7 cellular contexts compared by ENCODE assay signal in the genomic region with DNA sequence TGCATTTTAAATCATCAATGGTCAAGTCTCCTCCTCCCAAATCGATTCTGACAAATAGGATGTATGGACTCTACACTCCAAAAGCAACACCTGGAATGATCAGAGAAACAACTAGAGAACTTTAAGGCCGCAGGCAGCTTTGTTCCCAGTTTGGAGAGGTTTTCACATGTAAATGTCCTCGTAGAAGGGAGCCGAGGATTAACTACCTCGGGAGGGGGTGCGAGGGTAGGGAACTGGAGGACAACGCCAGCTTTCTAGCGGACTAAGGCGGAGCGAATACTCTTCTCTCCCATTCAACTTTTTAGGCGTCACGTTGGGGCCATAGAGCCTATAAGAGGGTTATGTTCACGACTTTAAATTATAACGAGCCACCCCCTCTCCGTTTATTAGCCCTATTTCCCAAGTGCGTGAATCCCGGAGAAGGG. TPM values are rescaled to one million over a fixed set of nuclear protein-coding genes. Genes with fewer than 3 reads are reported as not detected.
DNase-seq lines count a peak whose midpoint lies in the region; ATAC-seq and TF ChIP-seq lines count a peak whose summit lies in the region.

No MANE protein-coding gene starts in this region.

- no peaks in the 10 kb centered on the region for H3K27me3 ChIP-seq in adrenal gland
- 0 out of 2 replicates have a peak, but pooled peaks cover 6% of the 10 kb centered on the region for H3K27me3 ChIP-seq in iPS-20b (ENCODE audit: insufficient read depth, low read length)
- H3K27me3 ChIP-seq in smooth muscle cell (ENCODE audit: low read depth), result no peaks in the 10 kb centered on the region

- H3K4me2 ChIP-seq in smooth muscle cell, result peak overlapping the region; percentile 95

- H3F3A ChIP-seq in smooth muscle cell (ENCODE audit: low read depth), result no peaks in the 10 kb centered on the region

- H3K4me3 ChIP-seq in adrenal gland (peak overlapping the region in 3 of 4 donors; percentile 30 to 99 (median 88)), iPS-20b (ENCODE audit: low read length) (peak overlapping the region; percentile 84), smooth muscle cell (peak overlapping the region; percentile 98)

- ATAC-seq in HG03520 (IDR thresholded peaks at IDR 0.05; ENCODE audit: unreplicated experiment), result no peak

- H3K79me2 ChIP-seq in smooth muscle cell (ENCODE audit: low read depth), result peaks cover 59% of the 10 kb centered on the region

- no peaks in the 10 kb centered on the region for H3K9me3 ChIP-seq in KOPT-K1 (ENCODE audit: insufficient read depth, low read length, poor library complexity, severe bottlenecking)
- H3K9me3 ChIP-seq in adrenal gland (replicated peaks in 1 of 3), result no peaks in the 10 kb centered on the region
- H3K9me3 ChIP-seq in iPS-20b (ENCODE audit: insufficient read depth, low read depth, low read length), result no peaks in the 10 kb centered on the region
- H3K9me3 ChIP-seq in smooth muscle cell (replicated peaks; ENCODE audit: low read depth), result no peaks in the 10 kb centered on the region

- peaks cover 29% of the 10 kb centered on the region for H3K36me3 ChIP-seq in KOPT-K1 (ENCODE audit: insufficient read depth, low read length)
- no peaks in the 10 kb centered on the region for H3K36me3 ChIP-seq in adrenal gland (replicated peaks in 1 of 2)
- peaks cover 14% of the 10 kb centered on the region; the same call in 1 of the 2 replicates for H3K36me3 ChIP-seq in iPS-20b (ENCODE audit: insufficient read depth, low read depth, low read length)
- no peaks in the 10 kb centered on the region for H3K36me3 ChIP-seq in smooth muscle cell (ENCODE audit: low read depth)

- intact Hi-C loops in adrenal gland (cut with DNase I), result loop anchor here in 1 of 2 donors (5.0 kb wide), 1 partner anchor 63 kb away; no protein-coding TSS in a partner anchor

- WGBS in adrenal gland, 4 donors, result 0 to 2% (median 0%) methylated on average over 16 to 17 of the region's 17 CpGs
- 0% methylated on average over 17 of the region's 17 CpGs for WGBS in smooth muscle cell (ENCODE audit: low lambda C conversion rate)

- TF ChIP-seq POLR2A in adrenal gland (IDR thresholded peaks at IDR 0.05), result no peak

- H3K4me1 ChIP-seq in adrenal gland (replicated peaks in 1 of 2), result peaks cover 0 to 41% of the 10 kb centered on the region in 2 donors
- peaks cover 34% of the 10 kb centered on the region; the same call in 1 of the 2 replicates for H3K4me1 ChIP-seq in iPS-20b (ENCODE audit: insufficient read depth, low read length)
- peaks cover 34% of the 10 kb centered on the region for H3K4me1 ChIP-seq in smooth muscle cell (ENCODE audit: low read depth)

- DNase-seq in Daoy (ENCODE audit: low read depth) (peak; percentile 25), adrenal gland (peak in 2 of 7 donors; percentile 38 to 61), smooth muscle cell (lab: John Stamatoyannopoulos, UW; ENCODE audit: unreplicated experiment) (no peak), NCI-H510A (lab: John Stamatoyannopoulos, UW) (no peak)

- H3K9ac ChIP-seq in iPS-20b (ENCODE audit: low read depth, low read length) (peak overlapping the region; percentile 87), smooth muscle cell (ENCODE audit: low read depth) (peak overlapping the region; percentile 96)

- peak overlapping the region; percentile 52 for H2AFZ ChIP-seq in smooth muscle cell (ENCODE audit: low read depth)

- no peak for TF ChIP-seq CTCF in adrenal gland (IDR thresholded peaks at IDR 0.05)
- TF ChIP-seq CTCF in smooth muscle cell (IDR thresholded peaks at IDR 0.05; ENCODE audit: borderline replicate concordance, insufficient read depth, poor library complexity, severe bottlenecking), result no peak

- peaks cover 56% of the 10 kb centered on the region for H4K20me1 ChIP-seq in smooth muscle cell (ENCODE audit: low read depth)

- peak overlapping the region; percentile 90 for H3K27ac ChIP-seq in KOPT-K1 (ENCODE audit: low read depth, low read length, poor library complexity, severe bottlenecking)
- H3K27ac ChIP-seq in adrenal gland, result peak overlapping the region; percentile 83 to 99 (median 95)
- no peak overlapping the region for H3K27ac ChIP-seq in iPS-20b (ENCODE audit: low read length)
- peak overlapping the region; percentile 93 for H3K27ac ChIP-seq in smooth muscle cell (ENCODE audit: low read depth)

RNA-seq across cellular contexts. Expression of a gene that starts 1.2 kb away (rescaled TPM):
- 5.0 and 5.8 TPM in 2 replicates for total RNA-seq in Daoy (2014; rRNA removed; shearing (Covaris generic))
- total RNA-seq in adrenal gland (10 to 100 TPM in 7 of 8 donors, 1 to 10 TPM in 1; 9.6 to 24.0 (median 18.1) TPM), smooth muscle cell (8.7 and 10.3 TPM in 2 replicates)
- polyA plus RNA-seq in adrenal gland (10 to 100 TPM; 12.6 to 17.6 (median 15.8) TPM), smooth muscle cell (21.8 and 22.7 TPM in 2 replicates)
